In the genomic region with DNA sequence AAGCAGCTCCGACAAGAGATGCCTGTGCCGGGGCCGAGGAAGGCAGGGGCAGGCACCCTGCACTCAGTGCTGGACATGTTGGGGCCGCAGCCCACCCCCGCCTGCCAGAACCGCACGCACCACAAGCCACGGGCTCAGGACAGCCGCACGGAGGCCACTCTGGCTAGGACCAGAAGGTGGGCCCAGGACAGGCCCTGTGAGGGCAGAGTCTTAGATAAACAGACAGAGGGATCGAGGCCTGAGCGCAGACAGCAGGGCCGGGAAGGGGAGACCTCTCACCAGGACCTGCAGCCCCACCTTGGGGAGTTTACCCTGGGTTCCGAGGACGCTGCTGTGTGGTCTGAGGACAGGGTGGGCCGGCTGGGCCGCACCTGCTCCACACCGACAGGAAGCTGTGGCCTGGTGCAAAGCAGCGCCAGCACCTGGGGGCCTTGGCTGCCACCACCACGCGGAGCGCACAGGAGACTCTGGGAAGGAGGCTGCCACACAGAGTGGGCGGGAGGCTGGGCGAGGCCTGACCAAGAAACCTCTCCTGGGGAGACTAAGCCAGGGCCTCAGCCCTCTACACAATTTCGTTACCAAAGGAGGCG, we compare ENCODE assay signal across 23 cellular contexts. TPM values are rescaled to one million over a fixed set of nuclear protein-coding genes. Genes with fewer than 3 reads are reported as not detected.
"Had no signal": no experiment of that assay in that cellular context is flagged by ENCODE, and none has a peak within 500 bp of the region (broad histone marks: within the 10 kb centered on the region; RNA-seq: fewer than 3 reads in every experiment).

No MANE protein-coding gene starts in this region.

- H3K9me3 ChIP-seq: left ventricle myocardium inferior, lower lobe of right lung, pancreas, prostate gland, spleen, stomach had no signal

- ATAC-seq: left cardiac atrium, lower lobe of right lung, pancreas, sciatic nerve had no signal

- H3K4me1 ChIP-seq: lower lobe of right lung, neural progenitor cell, pancreas, prostate gland, stomach had no signal

- H3K27me3 ChIP-seq: hepatocyte, neural progenitor cell had no signal

- H3K4me2 ChIP-seq: hepatocyte, neural progenitor cell had no signal

- H3K27ac ChIP-seq: coronary artery, hepatocyte, left ventricle myocardium inferior, lower lobe of right lung, neural progenitor cell, pancreas, prostate gland, spleen, stomach had no signal

- H3K36me3 Mint-ChIP-seq: natural killer cell treated with Interleukin-12 subunit alpha and Interleukin-12 subunit beta and Interleukin-15 and Interleukin-18, amount 100 ng/mL, for 72 hours; stimulated activated memory B cell treated with anti-CD40 and anti-IgM and Interleukin-4, amounts not matched to agents 10 μg/mL and 1 μg/mL and 100 μg/mL, for 72 hours had no signal

- H3K27ac Mint-ChIP-seq: natural killer cell treated with Interleukin-12 subunit alpha and Interleukin-12 subunit beta and Interleukin-15 and Interleukin-18, amount 100 ng/mL, for 72 hours; stimulated activated memory B cell treated with anti-CD40 and anti-IgM and Interleukin-4, amounts not matched to agents 10 μg/mL and 1 μg/mL and 100 μg/mL, for 72 hours had no signal

- H3K36me3 ChIP-seq: left ventricle myocardium inferior, lower lobe of right lung, neural progenitor cell, pancreas, prostate gland, spleen, stomach had no signal

- H3K9ac ChIP-seq: neural progenitor cell had no signal

- DNase-seq: effector CD8-positive, alpha-beta T cell; foreskin melanocyte; head of caudate nucleus; kidney; left cardiac atrium; left ventricle myocardium inferior; lower lobe of right lung; mesenchymal stem cell; midbrain; occipital lobe; pancreas; retina; spleen; stomach; trophoblast cell had no signal

- H3K4me3 Mint-ChIP-seq: neural progenitor cell; stimulated activated memory B cell treated with anti-CD40 and anti-IgM and Interleukin-4, amounts not matched to agents 10 μg/mL and 1 μg/mL and 100 μg/mL, for 72 hours had no signal

- H3K4me3 ChIP-seq: coronary artery, hepatocyte, left ventricle myocardium inferior, lower lobe of right lung, neural progenitor cell, pancreas, prostate gland, spleen, stomach had no signal

RNA-seq across cellular contexts. Expression of a gene that starts 32.0 kb away (rescaled TPM):
- total RNA-seq: dermis microvascular lymphatic vessel endothelial cell; lower lobe of right lung; natural killer cell treated with Interleukin-12 subunit alpha and Interleukin-12 subunit beta and Interleukin-15 and Interleukin-18, amount 100 ng/mL, for 72 hours; sciatic nerve had no signal
